8 cellular contexts compared by ENCODE assay signal in the genomic region with DNA sequence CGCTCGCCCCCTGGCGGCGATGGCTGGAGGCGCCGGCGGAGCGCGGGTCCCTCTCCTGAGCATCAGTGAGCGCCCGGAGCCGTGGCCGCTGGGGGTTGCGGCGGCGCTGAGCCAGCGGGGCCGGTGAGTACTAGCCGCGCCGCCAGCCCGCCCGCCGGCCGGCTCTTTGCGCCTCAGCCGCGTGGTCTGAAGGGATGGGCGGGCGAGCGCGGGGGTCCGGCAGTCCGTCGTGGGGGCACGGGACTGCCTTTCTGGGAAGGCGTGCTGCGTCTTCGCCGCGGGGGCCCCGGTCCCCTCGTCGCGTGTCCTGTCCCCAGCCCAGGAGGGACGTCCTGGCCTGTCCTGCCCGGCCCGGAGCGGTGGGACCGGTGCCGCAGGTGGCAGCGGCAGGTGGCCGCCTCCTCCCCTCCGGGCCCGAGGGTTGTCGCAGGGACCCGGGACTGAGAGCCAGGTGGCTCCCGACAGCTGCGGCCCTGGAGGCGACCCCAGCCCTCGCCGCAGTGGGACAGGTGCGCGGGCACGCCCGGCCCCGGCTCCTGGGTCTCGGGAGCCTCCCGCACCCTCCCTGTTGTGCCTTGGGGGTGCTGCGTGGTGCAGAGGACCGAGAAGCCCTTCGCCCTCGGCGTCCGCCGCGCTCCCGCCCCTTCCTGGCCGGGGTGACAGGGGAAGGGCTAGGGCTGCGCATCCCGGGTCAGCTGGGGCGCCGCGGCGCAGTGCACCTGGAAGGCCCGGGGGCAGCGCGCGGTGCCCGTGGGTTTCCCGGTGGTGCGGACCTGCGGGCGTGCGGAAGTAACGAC. TPM values are rescaled to one million over a fixed set of nuclear protein-coding genes. Genes with fewer than 3 reads are reported as not detected.
DNase-seq lines count a peak whose midpoint lies in the region; ATAC-seq, FAIRE-seq and TF ChIP-seq lines count a peak whose summit lies in the region.

Gene SPECC1, plus strand, starts transcription at position 58 of the 797 bp plus-strand sequence. CDS start 87,293 bp downstream, outside the sequence.

- FAIRE-seq in D721Med (lab: Jason Lieb, UNC): no peak

- H3K36me3 Mint-ChIP-seq in activated T-helper 2 cell treated with anti-CD3 and anti-CD28 coated beads, Interferon-gamma antibody, Interleukin-2, Interleukin-4, amounts not matched to agents 10 μg/mL and 5 μg/mL and 100 μg/mL, durations not matched to agents 14 hours and 24 hours and 36 hours (ENCODE audit: low read depth): no peaks in the 10 kb centered on the region

- H3K4me1 ChIP-seq in RWPE2 (ENCODE audit: insufficient read depth, poor library complexity, severe bottlenecking): no peaks in the 10 kb centered on the region
- no peaks in the 10 kb centered on the region for H3K4me1 ChIP-seq in foreskin keratinocyte
- peaks cover 9% of the 10 kb centered on the region for H3K4me1 ChIP-seq in neuron (ENCODE audit: insufficient read depth, low read length)

- H3K9me3 ChIP-seq in RWPE2 (ENCODE audit: severe bottlenecking) (no peaks in the 10 kb centered on the region), neuron (ENCODE audit: low read length) (no peaks in the 10 kb centered on the region)

- H3K27ac Mint-ChIP-seq in activated T-helper 2 cell treated with anti-CD3 and anti-CD28 coated beads, Interferon-gamma antibody, Interleukin-2, Interleukin-4, amounts not matched to agents 10 μg/mL and 5 μg/mL and 100 μg/mL, durations not matched to agents 14 hours and 24 hours and 36 hours: no peak within 1 kb of the TSS

- peak within 1 kb of the TSS; percentile 85 for H3K4me3 Mint-ChIP-seq in activated T-helper 2 cell treated with anti-CD3 and anti-CD28 coated beads, Interferon-gamma antibody, Interleukin-2, Interleukin-4, amounts not matched to agents 10 μg/mL and 5 μg/mL and 100 μg/mL, durations not matched to agents 14 hours and 24 hours and 36 hours (ENCODE audit: low read depth)

- H3K36me3 ChIP-seq in RWPE2 (ENCODE audit: low read depth) (no peaks in the 10 kb centered on the region), neuron (ENCODE audit: insufficient read depth, low read length) (no peaks in the 10 kb centered on the region)

- TF ChIP-seq CTCF in D721Med (IDR thresholded peaks at IDR 0.05; ENCODE audit: insufficient read depth, missing control alignments) (peak; percentile 39), RWPE2 (IDR thresholded peaks at IDR 0.05; ENCODE audit: poor library complexity, severe bottlenecking) (peak; percentile 98), foreskin keratinocyte (conservative IDR thresholded peaks at IDR 0.05) (peak; percentile 96)

- peak within 1 kb of the TSS; percentile 45 for H3K4me3 ChIP-seq in RWPE2 (ENCODE audit: severe bottlenecking)
- peak within 1 kb of the TSS; percentile 81 for H3K4me3 ChIP-seq in neuron (ENCODE audit: low read length)

- ATAC-seq in GM21526 (IDR thresholded peaks at IDR 0.05; ENCODE audit: low FRiP score, unreplicated experiment) (peak; percentile 86), RWPE2 (ENCODE audit: low read depth) (peak; percentile 93), foreskin keratinocyte (peak; percentile 96)

- DNase-seq in D721Med (ENCODE audit: insufficient read length, low spot score): no peak
- peak; percentile 59 for DNase-seq in HuH-7.5 (ENCODE audit: low spot score)
- DNase-seq in RWPE2 (ENCODE audit: low spot score): peak; percentile 60
- DNase-seq in activated T-helper 2 cell treated with anti-CD3 and anti-CD28 coated beads, Interferon-gamma antibody, Interleukin-2, Interleukin-4, amounts not matched to agents 10 μg/mL and 5 μg/mL and 100 μg/mL, durations not matched to agents 14 hours and 24 hours and 36 hours (ENCODE audit: low spot score): peak; percentile 83
- DNase-seq in foreskin keratinocyte: no peak
- DNase-seq in substantia nigra (lab: John Stamatoyannopoulos, UW): peak in 40 of 49 donors; percentile 13 to 90 (median 70)

- peak within 1 kb of the TSS; percentile 100 for H2AFZ ChIP-seq in neuron (ENCODE audit: low read depth, low read length)

- intact Hi-C loops in activated T-helper 2 cell treated with anti-CD3 and anti-CD28 coated beads, Interferon-gamma antibody, Interleukin-2, Interleukin-4, amounts not matched to agents 10 μg/mL and 5 μg/mL and 100 μg/mL, durations not matched to agents 14 hours and 24 hours and 36 hours (cut with micrococcal nuclease): no loop called here

- H3K27ac ChIP-seq in RWPE2 (ENCODE audit: poor library complexity, severe bottlenecking) (no peak within 1 kb of the TSS), foreskin keratinocyte (no peak within 1 kb of the TSS), substantia nigra (ENCODE audit: low read depth, low read length, poor library complexity, severe bottlenecking) (peak within 1 kb of the TSS; percentile 82)

- no peaks in the 10 kb centered on the region for H3K9me3 Mint-ChIP-seq in activated T-helper 2 cell treated with anti-CD3 and anti-CD28 coated beads, Interferon-gamma antibody, Interleukin-2, Interleukin-4, amounts not matched to agents 10 μg/mL and 5 μg/mL and 100 μg/mL, durations not matched to agents 14 hours and 24 hours and 36 hours

- H3K27me3 Mint-ChIP-seq in activated T-helper 2 cell treated with anti-CD3 and anti-CD28 coated beads, Interferon-gamma antibody, Interleukin-2, Interleukin-4, amounts not matched to agents 10 μg/mL and 5 μg/mL and 100 μg/mL, durations not matched to agents 14 hours and 24 hours and 36 hours (ENCODE audit: low read depth): peaks cover 58% of the 10 kb centered on the region

- peaks cover 15% of the 10 kb centered on the region for H3K4me1 Mint-ChIP-seq in activated T-helper 2 cell treated with anti-CD3 and anti-CD28 coated beads, Interferon-gamma antibody, Interleukin-2, Interleukin-4, amounts not matched to agents 10 μg/mL and 5 μg/mL and 100 μg/mL, durations not matched to agents 14 hours and 24 hours and 36 hours (ENCODE audit: low read depth)

- H3K27me3 ChIP-seq in RWPE2 (ENCODE audit: insufficient read depth, poor library complexity, severe bottlenecking): peaks cover 21% of the 10 kb centered on the region
- H3K27me3 ChIP-seq in foreskin keratinocyte: peaks cover 88% of the 10 kb centered on the region
- H3K27me3 ChIP-seq in neuron (ENCODE audit: insufficient read depth, low read length): peaks cover 30% of the 10 kb centered on the region

RNA-seq across cellular contexts. Expression of gene SPECC1, which starts in this region (rescaled TPM):
- 4.7 and 6.8 TPM in 2 replicates for total RNA-seq in activated T-helper 2 cell treated with anti-CD3 and anti-CD28 coated beads, Interferon-gamma antibody, Interleukin-2, Interleukin-4, amounts not matched to agents 10 μg/mL and 5 μg/mL and 100 μg/mL, durations not matched to agents 14 hours and 24 hours and 36 hours
- total RNA-seq in foreskin keratinocyte: 46.8 and 49.0 TPM in 2 replicates
- polyA plus RNA-seq in foreskin keratinocyte: 21.9 and 25.6 TPM in 2 replicates

Comparison
In these comparisons a context has a peak if more than half of its experiments do, and no peak if none do; other contexts are left out.
1. DNase-seq: peak in HuH-7.5 (single experiment), RWPE2 (single experiment), activated T-helper 2 cell treated with anti-CD3 and anti-CD28 coated beads, Interferon-gamma antibody, Interleukin-2, Interleukin-4, amounts not matched to agents 10 μg/mL and 5 μg/mL and 100 μg/mL, durations not matched to agents 14 hours and 24 hours and 36 hours (single experiment) and substantia nigra (40 of 49); none in D721Med (single experiment) and foreskin keratinocyte (0 of 2).
2. CTCF ChIP-seq: peak in every context shown above with its lines; median percentile 98 in RWPE2; 96 in foreskin keratinocyte; 39 in D721Med.
3. Peak in every context shown above with its lines, with median percentiles within 50 percentile points of each other: ATAC-seq.